ENCODE assay signal across 1 cellular context in genomic region chr19:45150731-45151725, GRCh38.
TF ChIP-seq lines count a peak whose summit lies in the region.

No MANE protein-coding gene starts in this region.

TF ChIP-seq in H1, 55 proteins besides CTCF, POLR2A, EP300 and RAD21:
- TF ChIP-seq ATF3 (IDR thresholded peaks at IDR 0.05; ENCODE audit: insufficient read depth, low read depth, low read length) (no peak), CHD7 (IDR thresholded peaks at IDR 0.05; ENCODE audit: insufficient replicate concordance, low read length) (no peak), CREB1 (IDR thresholded peaks at IDR 0.05) (no peak), POLR2AphosphoS5 (IDR thresholded peaks at IDR 0.05; ENCODE audit: low read depth, low read length) (peak; percentile 51; the same call in 1 of the 2 replicates), SIN3A (conservative IDR thresholded peaks at IDR 0.05 in 1 of 2, IDR thresholded peaks at IDR 0.05 in 1 of 2; ENCODE audit: low read depth in 1 of 2, low read length in 2 of 2) (no peak), MAX (IDR thresholded peaks at IDR 0.05) (no peak)
TF ChIP-seq in H1: peak in this region for 1.
